8 cellular contexts compared by ENCODE assay signal in genomic region chr4:1856071-1856919, GRCh38. TPM values are rescaled to one million over a fixed set of nuclear protein-coding genes. Genes with fewer than 3 reads are reported as not detected.
DNase-seq lines count a peak whose midpoint lies in the region; ATAC-seq and TF ChIP-seq lines count a peak whose summit lies in the region.

Gene LETM1, minus strand, starts transcription at chr4:1856156. Its CDS starts 206 bp downstream, at chr4:1855950.

- H3K79me2 ChIP-seq in OCI-LY1 (ENCODE audit: insufficient read depth, low read length), result peaks cover 18% of the 10 kb centered on the region; the same call in 1 of the 2 replicates

- DNase-seq in DMS 273 (lab: John Stamatoyannopoulos, UW; ENCODE audit: unreplicated experiment) (peak; percentile 94), HuH-7 (ENCODE audit: low spot score) (peak; percentile 93), activated T-cell treated with anti-CD3 and anti-CD28 coated beads for 1 hour (ENCODE audit: low read depth) (peak; percentile 86), epidermal melanocyte (ENCODE audit: insufficient read length, low spot score) (peak; percentile 98), mucosa of descending colon (peak; percentile 94 to 98 (median 98))
- DNase-seq in stimulated activated CD8-positive, alpha-beta memory T cell treated with anti-CD3 and anti-CD28 coated beads, Interleukin-4, amount 100 ng/mL, for 24 hours (ENCODE audit: low read depth), result peak; percentile 90

- ATAC-seq in GM21515 (IDR thresholded peaks at IDR 0.05; ENCODE audit: unreplicated experiment), result peak; percentile 87
- peak; percentile 89 for ATAC-seq in mucosa of descending colon

- no peak for TF ChIP-seq CTCF in OCI-LY1 (IDR thresholded peaks at IDR 0.05; ENCODE audit: low read length)
- TF ChIP-seq CTCF in mucosa of descending colon (IDR thresholded peaks at IDR 0.05), result no peak

- no peaks in the 10 kb centered on the region for H3K27me3 ChIP-seq in OCI-LY1 (ENCODE audit: insufficient read depth, low read length)

- H3K27ac ChIP-seq in OCI-LY1 (ENCODE audit: low read depth, low read length, poor library complexity, severe bottlenecking), result no peak within 1 kb of the TSS

- peaks cover 42% of the 10 kb centered on the region for H3K4me1 ChIP-seq in OCI-LY1 (ENCODE audit: insufficient read depth, low read length, severe bottlenecking)
- peaks cover 38% of the 10 kb centered on the region for H3K4me1 ChIP-seq in mucosa of descending colon (ENCODE audit: low read depth)

- peak within 1 kb of the TSS; percentile 79 for H3K4me2 ChIP-seq in OCI-LY1 (ENCODE audit: low read length)

- peak within 1 kb of the TSS; percentile 76 for H3K4me3 ChIP-seq in OCI-LY1 (ENCODE audit: low read depth, low read length, poor library complexity, severe bottlenecking)
- peak within 1 kb of the TSS; percentile 86 for H3K4me3 ChIP-seq in mucosa of descending colon

- intact Hi-C loops in mucosa of descending colon (cut with DNase I, micrococcal nuclease), result no loop called here

- H2AFZ ChIP-seq in OCI-LY1 (ENCODE audit: low read length), result no peak within 1 kb of the TSS

- no peaks in the 10 kb centered on the region for H3K9me2 ChIP-seq in OCI-LY1 (ENCODE audit: low read depth, low read length)

- peak within 1 kb of the TSS; percentile 88 for H3K9ac ChIP-seq in OCI-LY1 (ENCODE audit: low read length)

- no peaks in the 10 kb centered on the region for H4K20me1 ChIP-seq in OCI-LY1 (ENCODE audit: insufficient read depth, low read length)

- H3K36me3 ChIP-seq in OCI-LY1 (ENCODE audit: insufficient read depth, low read length), result no peaks in the 10 kb centered on the region; the same call in 1 of the 2 replicates
- no peaks in the 10 kb centered on the region for H3K36me3 ChIP-seq in mucosa of descending colon (ENCODE audit: low read depth)

- no peaks in the 10 kb centered on the region for H3F3A ChIP-seq in OCI-LY1 (ENCODE audit: insufficient read depth, low read length)

- H3K9me3 ChIP-seq in OCI-LY1 (ENCODE audit: low read length) (no peaks in the 10 kb centered on the region), mucosa of descending colon (no peaks in the 10 kb centered on the region)

RNA-seq across cellular contexts. Expression of gene LETM1, which starts in this region (rescaled TPM):
- 100 to 1,000 TPM in 2 of 3 donors, 10 to 100 TPM in 1; 85.5 to 160 (median 133) TPM for total RNA-seq in mucosa of descending colon
